32 cellular contexts compared by ENCODE assay signal in genomic region chr2:240858321-240858720, GRCh38. TPM values are rescaled to one million over a fixed set of nuclear protein-coding genes. Genes with fewer than 3 reads are reported as not detected.
"Had no signal": no experiment of that assay in that cellular context is flagged by ENCODE, and none has a peak within 500 bp of the region (broad histone marks: within the 10 kb centered on the region; RNA-seq: fewer than 3 reads in every experiment).

No MANE protein-coding gene starts in this region.

- H3K36me3 ChIP-seq: left lung, pancreas, prostate gland, sigmoid colon, spleen, suprapubic skin, thoracic aorta, tibial artery, uterus had no signal

- H3K4me1 ChIP-seq: left lung, prostate gland, sigmoid colon, spleen, suprapubic skin, tibial artery, uterus had no signal

- H3K4me3 ChIP-seq: left lung, lung, pancreas, prostate gland, sigmoid colon, spleen, suprapubic skin, thoracic aorta, tibial artery, uterus had no signal

- H3K27ac Mint-ChIP-seq: immature natural killer cell; mesothelial cell of epicardium; naive B cell; natural killer cell treated with Interleukin-12 subunit alpha and Interleukin-12 subunit beta and Interleukin-15 and Interleukin-18, amount 100 ng/mL, for 72 hours; stimulated activated effector memory CD8-positive, alpha-beta T cell treated with anti-CD3 and anti-CD28 coated beads, Interleukin-12 subunit alpha, Interleukin-12 subunit beta, amount 100 ng/mL, for 72 hours; stimulated activated naive CD8-positive, alpha-beta T cell treated with anti-CD3 and anti-CD28 coated beads, Interleukin-15, Interleukin-2, amounts not matched to agents 100 ng/mL and 50 ng/mL, for 24 hours had no signal

- H3K4me1 Mint-ChIP-seq: immature natural killer cell; naive B cell; neural crest cell; stimulated activated effector memory CD8-positive, alpha-beta T cell treated with anti-CD3 and anti-CD28 coated beads, Interleukin-12 subunit alpha, Interleukin-12 subunit beta, amount 100 ng/mL, for 72 hours had no signal

- H3K9me3 ChIP-seq: pancreas, prostate gland, suprapubic skin, thoracic aorta, tibial artery, uterus had no signal

- DNase-seq: hypothalamus; immature natural killer cell; kidney; left colon; left lung; mesendoderm; naive B cell; nucleus accumbens; retina; sigmoid colon; small intestine; spleen; stimulated activated CD4-positive, alpha-beta T cell treated with anti-CD3 and anti-CD28 coated beads, Interleukin-4, amount 100 ng/mL, for 24 hours; stimulated activated naive CD4-positive, alpha-beta T cell; tibial artery; trophoblast cell; uterus had no signal

- H3K27me3 ChIP-seq: left lung, pancreas, sigmoid colon, suprapubic skin, uterus had no signal

- H3K36me3 Mint-ChIP-seq: mesothelial cell of epicardium; stimulated activated effector memory CD8-positive, alpha-beta T cell treated with anti-CD3 and anti-CD28 coated beads, Interleukin-12 subunit alpha, Interleukin-12 subunit beta, amount 100 ng/mL, for 72 hours had no signal

- H3K4me3 Mint-ChIP-seq: immature natural killer cell; mesothelial cell of epicardium; naive B cell; natural killer cell treated with Interleukin-12 subunit alpha and Interleukin-12 subunit beta and Interleukin-15 and Interleukin-18, amount 100 ng/mL, for 72 hours; neural crest cell; stimulated activated effector memory CD8-positive, alpha-beta T cell treated with anti-CD3 and anti-CD28 coated beads, Interleukin-12 subunit alpha, Interleukin-12 subunit beta, amount 100 ng/mL, for 72 hours; stimulated activated naive CD8-positive, alpha-beta T cell treated with anti-CD3 and anti-CD28 coated beads, Interleukin-15, Interleukin-2, amounts not matched to agents 100 ng/mL and 50 ng/mL, for 24 hours had no signal

- H3K9me3 Mint-ChIP-seq: natural killer cell treated with Interleukin-12 subunit alpha and Interleukin-12 subunit beta and Interleukin-15 and Interleukin-18, amount 100 ng/mL, for 72 hours; neural crest cell had no signal

- H3K27ac ChIP-seq: left lung, pancreas, prostate gland, sigmoid colon, spleen, suprapubic skin, thoracic aorta, tibial artery, uterus had no signal

RNA-seq across cellular contexts. Expression of gene AGXT, which starts 10.3 kb away (rescaled TPM):
- total RNA-seq: left lung; lower leg skin; mesothelial cell of epicardium; mononuclear cell; natural killer cell treated with Interleukin-12 subunit alpha and Interleukin-12 subunit beta and Interleukin-15 and Interleukin-18, amount 100 ng/mL, for 72 hours; neural crest cell; osteoblast; prostate gland; right cardiac atrium; sigmoid colon; thoracic aorta; uterus had no signal
- polyA plus RNA-seq: immature natural killer cell had no signal

RNA-seq across cellular contexts. Expression of gene MAB21L4, which starts 37.6 kb away (rescaled TPM):
- total RNA-seq: mononuclear cell; natural killer cell treated with Interleukin-12 subunit alpha and Interleukin-12 subunit beta and Interleukin-15 and Interleukin-18, amount 100 ng/mL, for 72 hours; neural crest cell; osteoblast; right cardiac atrium; sigmoid colon; subcutaneous adipose tissue; thoracic aorta had no signal
- polyA plus RNA-seq: immature natural killer cell, right cardiac atrium had no signal

RNA-seq across cellular contexts. Expression of gene KIF1A, which starts 38.3 kb away (rescaled TPM):
- total RNA-seq: mononuclear cell, osteoblast, subcutaneous adipose tissue had no signal
- polyA plus RNA-seq: immature natural killer cell had no signal

RNA-seq across cellular contexts. Expression of gene CROCC2, which starts 47.8 kb away (rescaled TPM):
- total RNA-seq: mononuclear cell; natural killer cell treated with Interleukin-12 subunit alpha and Interleukin-12 subunit beta and Interleukin-15 and Interleukin-18, amount 100 ng/mL, for 72 hours; neural crest cell; sigmoid colon; subcutaneous adipose tissue; suprapubic skin; thoracic aorta had no signal
- polyA plus RNA-seq: immature natural killer cell, right cardiac atrium had no signal
